ENCODE assay signal across 35 cellular contexts in the genomic region with DNA sequence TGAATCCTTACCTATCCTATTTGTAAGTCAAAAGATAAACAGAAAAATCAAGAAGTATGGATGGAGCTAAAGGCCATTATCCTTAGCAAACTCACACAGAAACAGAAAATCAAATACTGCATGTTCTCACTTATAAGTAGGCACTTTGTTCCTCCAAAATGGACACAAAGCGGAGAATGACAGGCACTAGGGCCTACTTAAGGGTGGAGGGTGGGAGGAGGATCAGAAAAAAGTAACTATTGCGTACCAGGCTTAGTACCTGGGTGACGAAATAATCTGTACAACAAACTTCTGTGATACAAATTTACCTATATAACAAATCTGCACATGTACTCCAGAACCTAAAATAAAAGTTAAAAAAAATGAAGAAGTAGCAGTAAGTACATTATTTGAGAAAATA.
"Had no signal": no experiment of that assay in that cellular context is flagged by ENCODE, and none has a peak within 500 bp of the region (broad histone marks: within the 10 kb centered on the region; RNA-seq: fewer than 3 reads in every experiment).

No MANE protein-coding gene starts in this region.

- H3K27me3 ChIP-seq: MG63 had no signal

- DNase-seq: Karpas-422, Kasumi-1, KG1, MG63, MM.1S, MV-4-11, NCI-H1048, NCI-H1092, NCI-H1092 treated with DMSO at 0.1 percent for 48 hours, NCI-H1105, NCI-H1105 treated with DMSO at 0.1 percent for 48 hours, NCI-H1417, NCI-H1417 treated with DMSO at 0.1 percent for 48 hours, NCI-H1436, NCI-H146, NCI-H1694, NCI-H1694 treated with DMSO at 0.1 percent for 48 hours, NCI-H187, NCI-H187 treated with DMSO at 0.1 percent for 48 hours, NCI-H1930, NCI-H2029, NCI-H2029 treated with DMSO at 0.1 percent for 48 hours, NCI-H2081, NCI-H2107, NCI-H2171, NCI-H2171 treated with DMSO at 0.1 percent for 48 hours, NCI-H2227 treated with DMSO at 0.1 percent for 48 hours, NCI-H226, NCI-H345, NCI-H446, NCI-H446 treated with DMSO at 0.1 percent for 48 hours, NCI-H510A, NCI-H510A treated with DMSO at 0.1 percent for 48 hours, NCI-H524 had no signal

- H3K4me3 ChIP-seq: MG63 had no signal

- H3K27ac ChIP-seq: KMS-11 had no signal

- H3K9ac ChIP-seq: KMS-11 had no signal

- H3K4me2 ChIP-seq: KMS-11 had no signal
